In genomic region chr22:38298312-38299000, GRCh38 we compare ENCODE assay signal across 8 cellular contexts. TPM values are rescaled to one million over a fixed set of nuclear protein-coding genes. Genes with fewer than 3 reads are reported as not detected.
A peak's percentile ranks its signal among the peaks of the same experiment; 100 is the strongest.
DNase-seq lines count a peak whose midpoint lies in the region; ATAC-seq and TF ChIP-seq lines count a peak whose summit lies in the region.

No MANE protein-coding gene starts in this region.

- TF ChIP-seq EP300 in sigmoid colon (IDR thresholded peaks at IDR 0.05): no peak

- no peak overlapping the region for H4K5ac ChIP-seq in mesendoderm (ENCODE audit: low read length)

- no peak overlapping the region for H3K18ac ChIP-seq in mesendoderm (ENCODE audit: low read length)

- no peak overlapping the region for H3K56ac ChIP-seq in mesendoderm (ENCODE audit: low read length)

- peaks cover 6% of the 10 kb centered on the region for H3K79me2 ChIP-seq in mesendoderm (ENCODE audit: control insufficient read depth, insufficient read depth, low read length)

- no peaks in the 10 kb centered on the region for H3K27me3 Mint-ChIP-seq in activated naive CD8-positive, alpha-beta T cell treated with anti-CD3 and anti-CD28 coated beads, Interleukin-2, amount 50 U/mL, for 24 hours

- no peaks in the 10 kb centered on the region for H3K9me3 Mint-ChIP-seq in activated naive CD8-positive, alpha-beta T cell treated with anti-CD3 and anti-CD28 coated beads, Interleukin-2, amount 50 U/mL, for 24 hours

- intact Hi-C loops in sigmoid colon (cut with DNase I): no loop called here

- H3K4ac ChIP-seq in mesendoderm (ENCODE audit: low read depth, low read length): no peak overlapping the region

- no peak overlapping the region for H2BK15ac ChIP-seq in mesendoderm (replicated peaks; ENCODE audit: low read depth)

- H3K79me1 ChIP-seq in mesendoderm (ENCODE audit: low read length): peaks cover 4% of the 10 kb centered on the region

- H3K4me1 ChIP-seq in mesendoderm (ENCODE audit: control insufficient read depth, low read depth, low read length) (no peaks in the 10 kb centered on the region), sigmoid colon (peaks cover 0 to 4% (median 2%) of the 10 kb centered on the region in 4 donors)

- H3K36me3 ChIP-seq in mesendoderm (ENCODE audit: control insufficient read depth, insufficient read depth, low read length): peaks cover 34% of the 10 kb centered on the region
- peaks cover 72 to 100% (median 95%) of the 10 kb centered on the region in 4 donors for H3K36me3 ChIP-seq in sigmoid colon

- no peak overlapping the region for H3K4me3 Mint-ChIP-seq in activated naive CD8-positive, alpha-beta T cell treated with anti-CD3 and anti-CD28 coated beads, Interleukin-2, amount 50 U/mL, for 24 hours

- no peak overlapping the region for H3K4me2 ChIP-seq in mesendoderm (ENCODE audit: low read length)

- no CpG with 5 or more reads among the region's 25 CpGs for WGBS in mesendoderm (ENCODE audit: extremely low coverage, insufficient coverage, low lambda C conversion rate)
- 90 to 92% methylated on average over 25 of the region's 25 CpGs for WGBS in sigmoid colon, 2 donors

- H3K9me3 ChIP-seq in sigmoid colon: no peaks in the 10 kb centered on the region

- H3K27me3 ChIP-seq in mesendoderm (ENCODE audit: insufficient read depth, low read length, poor library complexity): no peaks in the 10 kb centered on the region
- no peaks in the 10 kb centered on the region for H3K27me3 ChIP-seq in sigmoid colon

- peak; percentile 39 for DNase-seq in EH (ENCODE audit: low read depth)
- DNase-seq in NCI-H69 (lab: John Stamatoyannopoulos, UW): peak; percentile 27
- peak; percentile 58 for DNase-seq in activated naive CD8-positive, alpha-beta T cell treated with anti-CD3 and anti-CD28 coated beads, Interleukin-2, amount 50 U/mL, for 24 hours
- peak; percentile 96 for DNase-seq in mesendoderm
- DNase-seq in GM03348 (ENCODE audit: low spot score): no peak
- no peak for DNase-seq in sigmoid colon

- no peak overlapping the region for H2AK5ac ChIP-seq in mesendoderm (ENCODE audit: low read length)

- H2BK120ac ChIP-seq in mesendoderm (ENCODE audit: low read depth, low read length): no peak overlapping the region

- H3K4me3 ChIP-seq in mesendoderm (ENCODE audit: low read length) (no peak overlapping the region), sigmoid colon (no peak overlapping the region)

- TF ChIP-seq POLR2A in sigmoid colon (IDR thresholded peaks at IDR 0.05): no peak

- H3K23ac ChIP-seq in mesendoderm (ENCODE audit: low read length): no peak overlapping the region

- no peak overlapping the region for H3K9ac ChIP-seq in mesendoderm (ENCODE audit: low read length)

- peak in 2 of 4 experiments; percentile 8 to 28 for TF ChIP-seq CTCF in sigmoid colon (IDR thresholded peaks at IDR 0.05)

- H3K4me1 Mint-ChIP-seq in activated naive CD8-positive, alpha-beta T cell treated with anti-CD3 and anti-CD28 coated beads, Interleukin-2, amount 50 U/mL, for 24 hours: no peaks in the 10 kb centered on the region

- no peak overlapping the region for H3K27ac Mint-ChIP-seq in activated naive CD8-positive, alpha-beta T cell treated with anti-CD3 and anti-CD28 coated beads, Interleukin-2, amount 50 U/mL, for 24 hours

- peaks cover 25% of the 10 kb centered on the region for H3K36me3 Mint-ChIP-seq in activated naive CD8-positive, alpha-beta T cell treated with anti-CD3 and anti-CD28 coated beads, Interleukin-2, amount 50 U/mL, for 24 hours (ENCODE audit: low read depth)

- no peak overlapping the region for H2BK5ac ChIP-seq in mesendoderm (ENCODE audit: low read length)

- H4K8ac ChIP-seq in mesendoderm (ENCODE audit: low read depth, low read length): no peak overlapping the region

- ATAC-seq in activated naive CD8-positive, alpha-beta T cell treated with anti-CD3 and anti-CD28 coated beads, Interleukin-2, amount 50 U/mL, for 24 hours: peak; percentile 59
- no peak for ATAC-seq in GM18502 (IDR thresholded peaks at IDR 0.05; ENCODE audit: poor library complexity, unreplicated experiment)
- no peak for ATAC-seq in HG03571 (IDR thresholded peaks at IDR 0.05; ENCODE audit: unreplicated experiment)

- H3K27ac ChIP-seq in mesendoderm (ENCODE audit: low read depth, low read length): no peak overlapping the region
- no peak overlapping the region for H3K27ac ChIP-seq in sigmoid colon

RNA-seq across cellular contexts. Expression of gene CSNK1E, which starts 18.8 kb away (rescaled TPM):
- polyA plus RNA-seq in mesendoderm (2013, experiment 1 of 2): 124 TPM
- polyA plus RNA-seq in mesendoderm (2013, experiment 2 of 2): 125 TPM
- total RNA-seq in sigmoid colon: 100 to 1,000 TPM in 1 of 4 donors, 10 to 100 TPM in 3; 60.6 to 116 (median 73.3) TPM
- 10 to 100 TPM; 33.6 to 82.8 (median 35.1) TPM for polyA plus RNA-seq in sigmoid colon

RNA-seq across cellular contexts. Expression of gene TMEM184B, which starts 25.6 kb away (rescaled TPM):
- polyA plus RNA-seq in mesendoderm (2013, experiment 1 of 2): 33.7 TPM
- polyA plus RNA-seq in mesendoderm (2013, experiment 2 of 2): 35.3 TPM
- total RNA-seq in sigmoid colon: 10 to 100 TPM; 42.6 to 96.4 (median 68.1) TPM
- 10 to 100 TPM in 1 of 3 donors, 1 to 10 TPM in 2; 7.2 to 34.3 (median 8.1) TPM for polyA plus RNA-seq in sigmoid colon

Comparison
In these comparisons a context has a peak if more than half of its experiments do, and no peak if none do; other contexts are left out.
1. DNase-seq: peak in EH (single experiment), NCI-H69 (single experiment), activated naive CD8-positive, alpha-beta T cell treated with anti-CD3 and anti-CD28 coated beads, Interleukin-2, amount 50 U/mL, for 24 hours (single experiment) and mesendoderm (single experiment); none in GM03348 (single experiment) and sigmoid colon (single experiment).